ENCODE assay signal across 22 cellular contexts in the genomic region with DNA sequence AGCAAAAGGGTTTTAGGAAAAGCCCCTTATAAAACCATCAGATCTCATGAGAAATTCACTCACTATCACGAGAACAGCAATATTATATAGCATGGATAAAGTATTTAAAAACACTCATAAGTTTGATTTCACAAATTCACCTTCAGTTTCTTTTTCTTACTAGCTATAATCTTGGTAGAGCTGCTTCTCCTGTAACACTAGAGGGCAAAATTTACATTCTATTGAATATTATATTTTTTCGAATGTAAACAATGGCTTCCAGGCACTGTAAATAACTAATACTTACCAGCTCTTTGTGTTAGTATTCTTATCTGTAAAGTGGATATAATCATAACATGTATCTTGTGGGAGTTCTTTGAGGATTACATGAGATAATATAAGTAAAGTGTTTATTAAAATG.
A peak's percentile ranks its signal among the peaks of the same experiment; 100 is the strongest.
DNase-seq lines count a peak whose midpoint lies in the region; ATAC-seq and TF ChIP-seq lines count a peak whose summit lies in the region.
"Had no signal": no experiment of that assay in that cellular context is flagged by ENCODE, and none has a peak within 500 bp of the region (broad histone marks: within the 10 kb centered on the region; RNA-seq: fewer than 3 reads in every experiment).

No MANE protein-coding gene starts in this region.

- H3K36me3 Mint-ChIP-seq in HFFc6 (ENCODE audit: low read depth) = no peaks in the 10 kb centered on the region
- H3K36me3 Mint-ChIP-seq: activated naive CD8-positive, alpha-beta T cell had no signal

- no peak for ATAC-seq in GM19035 (IDR thresholded peaks at IDR 0.05; ENCODE audit: unreplicated experiment)
- ATAC-seq: GM23338, left colon had no signal

- no peak for DNase-seq in AG09309 (ENCODE audit: low read depth)
- DNase-seq in HFFc6 = no peak
- peak; percentile 12 for DNase-seq in fibroblast of mammary gland (ENCODE audit: low read depth)
- DNase-seq in activated gamma-delta T cell treated with Interleukin-2 at 50 U/mL for 16 hours = no peak
- DNase-seq in SK-N-DZ (ENCODE audit: low spot score) = no peak
- DNase-seq in NCI-H524 (lab: John Stamatoyannopoulos, UW) = no peak
- DNase-seq: activated CD4-positive, alpha-beta T cell treated with anti-CD3 and anti-CD28 coated beads, Interleukin-2, amount 10 ng/mL, durations not matched to agents 7 days and 5 days; activated T-cell treated with anti-CD3 and anti-CD28 coated beads for 4 hours; C1 segment of cervical spinal cord; DMS79; left colon; MV-4-11; NCI-H82; ovary; stimulated activated CD4-positive, alpha-beta T cell treated with anti-CD3 and anti-CD28 coated beads, Interleukin-4, amount 100 ng/mL, for 1 hour had no signal

- peaks cover 25% of the 10 kb centered on the region for H3K9me3 Mint-ChIP-seq in HFFc6
- H3K9me3 Mint-ChIP-seq: activated CD4-positive, alpha-beta T cell treated with anti-CD3 and anti-CD28 coated beads, Interleukin-2, amount 10 ng/mL, durations not matched to agents 7 days and 5 days; GM23338; T-helper 2 cell treated with Interferon-gamma antibody and Interleukin-4, amounts not matched to agents 5 μg/mL and 100 μg/mL, for 36 hours had no signal

- no peak overlapping the region for H3K27ac ChIP-seq in VCaP
- H3K27ac ChIP-seq: epithelial cell of prostate, hepatocyte, ovary had no signal

- no peaks in the 10 kb centered on the region for H3K4me1 Mint-ChIP-seq in HFFc6 (ENCODE audit: low read depth)
- H3K4me1 Mint-ChIP-seq: activated CD4-positive, alpha-beta T cell treated with anti-CD3 and anti-CD28 coated beads, Interleukin-2, amount 10 ng/mL, durations not matched to agents 7 days and 5 days; GM23338 had no signal

- no peaks in the 10 kb centered on the region for H3K27me3 Mint-ChIP-seq in HFFc6 (ENCODE audit: insufficient read depth)
- H3K27me3 Mint-ChIP-seq: activated CD4-positive, alpha-beta T cell treated with anti-CD3 and anti-CD28 coated beads, Interleukin-2, amount 10 ng/mL, durations not matched to agents 7 days and 5 days; activated naive CD8-positive, alpha-beta T cell had no signal

- H3K27ac Mint-ChIP-seq in HFFc6 = no peak overlapping the region
- H3K27ac Mint-ChIP-seq: activated CD4-positive, alpha-beta T cell treated with anti-CD3 and anti-CD28 coated beads, Interleukin-2, amount 10 ng/mL, durations not matched to agents 7 days and 5 days; activated naive CD8-positive, alpha-beta T cell; GM23338; T-helper 2 cell treated with Interferon-gamma antibody and Interleukin-4, amounts not matched to agents 5 μg/mL and 100 μg/mL, for 36 hours had no signal

- H3K4me3 ChIP-seq in AG09309 (ENCODE audit: control insufficient read depth, low read depth, low read length) = no peak overlapping the region
- no peak overlapping the region for H3K4me3 ChIP-seq in fibroblast of mammary gland (ENCODE audit: control insufficient read depth, low read depth, low read length)
- H3K4me3 ChIP-seq: GM23338, hepatocyte, ovary had no signal

- H3K4me3 Mint-ChIP-seq in HFFc6 = no peak overlapping the region
- H3K4me3 Mint-ChIP-seq: activated CD4-positive, alpha-beta T cell treated with anti-CD3 and anti-CD28 coated beads, Interleukin-2, amount 10 ng/mL, durations not matched to agents 7 days and 5 days; activated naive CD8-positive, alpha-beta T cell; GM23338; T-helper 2 cell treated with Interferon-gamma antibody and Interleukin-4, amounts not matched to agents 5 μg/mL and 100 μg/mL, for 36 hours had no signal

- TF ChIP-seq CTCF in AG09309 (IDR thresholded peaks at IDR 0.05; ENCODE audit: control insufficient read depth, insufficient read depth, low read depth, low read length, missing control alignments) (peak; percentile 34), HFFc6 (IDR thresholded peaks at IDR 0.05) (peak; percentile 26; the same call in 1 of the 2 replicates), VCaP (conservative IDR thresholded peaks at IDR 0.05) (peak; percentile 70), fibroblast of mammary gland (conservative IDR thresholded peaks at IDR 0.05; ENCODE audit: control insufficient read depth, insufficient read depth, low read depth, low read length) (peak; percentile 30)
